ENCODE assay signal across 8 cellular contexts in genomic region chr15:83011271-83012037, GRCh38. TPM values are rescaled to one million over a fixed set of nuclear protein-coding genes. Genes with fewer than 3 reads are reported as not detected.
DNase-seq lines count a peak whose midpoint lies in the region; ATAC-seq, FAIRE-seq and TF ChIP-seq lines count a peak whose summit lies in the region.

Gene C15orf40, minus strand, starts transcription at chr15:83011639. Its CDS starts 32 bp downstream, at chr15:83011607.

- H3K18ac ChIP-seq in trophoblast cell (ENCODE audit: low read length): peak within 1 kb of the TSS; percentile 42

- H3K4me3 Mint-ChIP-seq in activated naive CD8-positive, alpha-beta T cell treated with anti-CD3 and anti-CD28 coated beads, Interleukin-2, amount 50 U/mL, for 24 hours: peak within 1 kb of the TSS; percentile 100

- peak within 1 kb of the TSS; percentile 92 for H3K9ac ChIP-seq in trophoblast cell (ENCODE audit: low read length)

- peak within 1 kb of the TSS; percentile 86 for H4K91ac ChIP-seq in trophoblast cell (ENCODE audit: low read depth, low read length)

- peaks cover 11% of the 10 kb centered on the region for H3K79me1 ChIP-seq in trophoblast cell (ENCODE audit: low read length)

- H2BK12ac ChIP-seq in trophoblast cell (ENCODE audit: low read length): no peak within 1 kb of the TSS

- peak within 1 kb of the TSS; percentile 94 for H3K14ac ChIP-seq in trophoblast cell (ENCODE audit: low read length)

- H4K8ac ChIP-seq in trophoblast cell (ENCODE audit: low read depth, low read length): peak within 1 kb of the TSS; percentile 99

- H3K9me3 Mint-ChIP-seq in activated naive CD8-positive, alpha-beta T cell treated with anti-CD3 and anti-CD28 coated beads, Interleukin-2, amount 50 U/mL, for 24 hours: peaks cover 14% of the 10 kb centered on the region

- DNase-seq in GM12891 (ENCODE audit: insufficient read length, low spot score) (peak; percentile 87), NCI-H1105 treated with DMSO at 0.1 percent for 48 hours (lab: John Stamatoyannopoulos, UW) (peak; percentile 65), SW480 (ENCODE audit: low spot score) (peak; percentile 91), cardiac muscle cell (ENCODE audit: low read depth in 1 of 2, low spot score in 1 of 2) (peak; percentile 94 to 95), trophoblast cell (peak; percentile 93 to 96), tibial nerve (ENCODE audit: low spot score in 2 of 2) (peak; percentile 73 to 76)
- peak; percentile 85 for DNase-seq in activated naive CD8-positive, alpha-beta T cell treated with anti-CD3 and anti-CD28 coated beads, Interleukin-2, amount 50 U/mL, for 24 hours

- TF ChIP-seq POLR2A in GM12891 (IDR thresholded peaks at IDR 0.05; ENCODE audit: low read depth, low read length) (peak; percentile 70), tibial nerve (IDR thresholded peaks at IDR 0.05) (peak; percentile 59 to 69)

- H2AFZ ChIP-seq in trophoblast cell (ENCODE audit: insufficient read depth, low read length, poor library complexity): peak within 1 kb of the TSS; percentile 86

- peak; percentile 45 to 93 for TF ChIP-seq EP300 in tibial nerve (IDR thresholded peaks at IDR 0.05)

- peak within 1 kb of the TSS; percentile 99 for H4K12ac ChIP-seq in trophoblast cell (ENCODE audit: low read depth, low read length)

- H3K9me3 ChIP-seq in cardiac muscle cell (ENCODE audit: low read depth): no peaks in the 10 kb centered on the region
- H3K9me3 ChIP-seq in trophoblast cell (ENCODE audit: insufficient read depth, low read depth, low read length): peaks cover 2% of the 10 kb centered on the region
- H3K9me3 ChIP-seq in tibial nerve: no peaks in the 10 kb centered on the region

- H2AK5ac ChIP-seq in trophoblast cell (ENCODE audit: low read length): peak within 1 kb of the TSS; percentile 70

- no peak within 1 kb of the TSS for H3K23ac ChIP-seq in trophoblast cell (ENCODE audit: low read length)

- peak within 1 kb of the TSS; percentile 9 for H2BK120ac ChIP-seq in trophoblast cell (ENCODE audit: insufficient read depth, low read length, poor library complexity)

- H3K36me3 ChIP-seq in cardiac muscle cell (peaks cover 11% of the 10 kb centered on the region), trophoblast cell (ENCODE audit: control insufficient read depth in 1 of 2, insufficient read depth in 2 of 2, low read length in 2 of 2) (peaks cover 10 to 19% of the 10 kb centered on the region in 2 experiments), tibial nerve (peaks cover 0 to 38% (median 15%) of the 10 kb centered on the region in 3 donors)

- TF ChIP-seq CTCF in cardiac muscle cell (IDR thresholded peaks at IDR 0.05; ENCODE audit: low read depth, low read length) (peak; percentile 66), tibial nerve (IDR thresholded peaks at IDR 0.05) (peak; percentile 48 to 91 (median 81))

- no CpG with 5 or more reads among the region's 61 CpGs for WGBS in trophoblast cell (ENCODE audit: extremely low coverage, insufficient coverage, insufficient read length)
- 1 to 4% methylated on average over 23 to 29 of the region's 61 CpGs for WGBS in tibial nerve, 2 donors

- ATAC-seq in HG02759 (IDR thresholded peaks at IDR 0.05; ENCODE audit: unreplicated experiment): peak; percentile 90
- peak; percentile 91 for ATAC-seq in activated naive CD8-positive, alpha-beta T cell treated with anti-CD3 and anti-CD28 coated beads, Interleukin-2, amount 50 U/mL, for 24 hours

- H3K27me3 ChIP-seq in cardiac muscle cell (no peaks in the 10 kb centered on the region), trophoblast cell (ENCODE audit: insufficient read depth, low read length) (no peaks in the 10 kb centered on the region), tibial nerve (no peaks in the 10 kb centered on the region)

- H3K4me1 ChIP-seq in cardiac muscle cell (ENCODE audit: low read depth): peaks cover 13% of the 10 kb centered on the region
- peaks cover 5 to 9% of the 10 kb centered on the region in 2 experiments for H3K4me1 ChIP-seq in trophoblast cell (ENCODE audit: control insufficient read depth in 1 of 2, insufficient read depth in 2 of 2, low read length in 2 of 2)
- peaks cover 5 to 50% (median 19%) of the 10 kb centered on the region in 4 donors for H3K4me1 ChIP-seq in tibial nerve

- H3K36me3 Mint-ChIP-seq in activated naive CD8-positive, alpha-beta T cell treated with anti-CD3 and anti-CD28 coated beads, Interleukin-2, amount 50 U/mL, for 24 hours (ENCODE audit: low read depth): peaks cover 36% of the 10 kb centered on the region

- H3K4me3 ChIP-seq in cardiac muscle cell (peak within 1 kb of the TSS; percentile 90), trophoblast cell (ENCODE audit: low read depth, low read length) (peak within 1 kb of the TSS; percentile 96), tibial nerve (peak within 1 kb of the TSS; percentile 88 to 98 (median 92))

- H2BK5ac ChIP-seq in trophoblast cell (ENCODE audit: low read depth, low read length, poor library complexity): peak within 1 kb of the TSS; percentile 2

- peaks cover 7% of the 10 kb centered on the region for H3K79me2 ChIP-seq in trophoblast cell (ENCODE audit: control insufficient read depth, insufficient read depth, low read length, poor library complexity)

- peak within 1 kb of the TSS; percentile 62 for H3K4ac ChIP-seq in trophoblast cell (ENCODE audit: low read depth, low read length)

- H3K27ac Mint-ChIP-seq in activated naive CD8-positive, alpha-beta T cell treated with anti-CD3 and anti-CD28 coated beads, Interleukin-2, amount 50 U/mL, for 24 hours: peak within 1 kb of the TSS; percentile 98

- H3K27ac ChIP-seq in cardiac muscle cell (peak within 1 kb of the TSS; percentile 73), trophoblast cell (ENCODE audit: low read depth, low read length) (no peak within 1 kb of the TSS), tibial nerve (peak within 1 kb of the TSS; percentile 46 to 86 (median 84))

- H3K27me3 Mint-ChIP-seq in activated naive CD8-positive, alpha-beta T cell treated with anti-CD3 and anti-CD28 coated beads, Interleukin-2, amount 50 U/mL, for 24 hours: no peaks in the 10 kb centered on the region

- peak; percentile 83 for FAIRE-seq in GM12891 (lab: Jason Lieb, UNC)

- H3K4me2 ChIP-seq in trophoblast cell (ENCODE audit: low read length): peak within 1 kb of the TSS; percentile 90

- H3K4me1 Mint-ChIP-seq in activated naive CD8-positive, alpha-beta T cell treated with anti-CD3 and anti-CD28 coated beads, Interleukin-2, amount 50 U/mL, for 24 hours: peaks cover 46% of the 10 kb centered on the region

TF ChIP-seq in GM12891, 5 proteins besides CTCF, POLR2A, EP300 and RAD21:
- TF ChIP-seq POLR2AphosphoS5 (IDR thresholded peaks at IDR 0.05; ENCODE audit: low read depth, low read length): peak; percentile 90
- no peak; the same call in 1 of the 2 replicates for TF ChIP-seq SPI1 (IDR thresholded peaks at IDR 0.05; ENCODE audit: low read depth, low read length)
- TF ChIP-seq TAF1 (IDR thresholded peaks at IDR 0.05; ENCODE audit: low read depth, low read length): peak; percentile 76
- no peak for TF ChIP-seq PAX5 (IDR thresholded peaks at IDR 0.05; ENCODE audit: insufficient read depth, low read length, severe bottlenecking)
- peak; percentile 34; the same call in 1 of the 2 replicates for TF ChIP-seq POU2F2 (IDR thresholded peaks at IDR 0.05; ENCODE audit: low read depth, low read length)

RNA-seq across cellular contexts. Expression of gene C15orf40, which starts in this region (rescaled TPM):
- 28.7 TPM for polyA plus RNA-seq in GM12891 (2012; ENCODE audit: low read depth, missing spikeins)
- total RNA-seq in cardiac muscle cell: 11.5 and 12.8 TPM in 2 replicates
- polyA plus RNA-seq in cardiac muscle cell: 23.9 and 37.8 TPM in 2 replicates
- polyA plus RNA-seq in trophoblast cell (2013): 8.7 and 9.5 TPM in 2 replicates
- 10 to 100 TPM; 13.4 to 21.0 (median 15.4) TPM for total RNA-seq in tibial nerve
